In the genomic region with DNA sequence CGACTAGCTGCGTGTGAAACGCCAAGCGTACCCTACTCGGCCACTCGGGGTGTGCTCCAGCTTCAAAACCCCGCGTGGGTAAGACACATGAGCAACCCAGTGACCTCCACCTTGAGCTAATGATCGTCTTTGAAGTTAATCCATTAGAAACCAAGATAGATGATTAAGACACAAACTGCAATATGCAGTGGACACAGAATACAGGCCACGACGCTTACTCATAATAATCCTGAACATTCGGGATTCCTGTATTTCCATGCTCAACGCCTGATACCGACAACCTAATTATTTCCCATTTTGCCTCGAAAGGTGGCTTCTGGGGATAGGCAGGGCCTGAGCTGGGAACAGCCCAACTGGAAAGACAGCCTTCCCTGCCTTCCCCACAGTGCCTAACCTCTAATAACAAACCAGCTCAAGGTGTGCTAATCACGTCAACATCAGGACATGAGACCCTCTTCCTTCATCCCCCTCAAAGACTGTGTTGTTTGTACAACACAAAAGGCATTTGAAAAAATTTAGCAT, we compare ENCODE assay signal across 7 cellular contexts. TPM values are rescaled to one million over a fixed set of nuclear protein-coding genes. Genes with fewer than 3 reads are reported as not detected.
DNase-seq lines count a peak whose midpoint lies in the region; ATAC-seq and TF ChIP-seq lines count a peak whose summit lies in the region.

No MANE protein-coding gene starts in this region.

- intact Hi-C loops in right cardiac atrium (cut with DNase I), result loop anchor here in 1 of 4 donors (2.0 kb wide), 1 partner anchor 41 kb away; a partner anchor contains a TSS

- CTCF ChIA-PET in T-cell (lab: Charles Lee), result interaction anchor here (0.7 to 1.1 kb wide), 2 partner anchors 42 to 48 kb away, joined by 4 to 9 read pairs; a partner anchor contains a TSS

- POLR2A ChIA-PET in T-cell (lab: Charles Lee), result interaction anchor here (0.6 kb wide), 2 partner anchors 37 to 68 kb away, joined by 3 read pairs; no protein-coding TSS in a partner anchor

- peaks cover 6% of the 10 kb centered on the region for H3K4me1 ChIP-seq in right cardiac atrium (ENCODE audit: control insufficient read depth, insufficient read depth, low read length)
- peaks cover 7% of the 10 kb centered on the region for H3K4me1 ChIP-seq in smooth muscle cell (ENCODE audit: low read depth)

- no peak overlapping the region for H3K9ac ChIP-seq in smooth muscle cell (ENCODE audit: low read depth)

- H3K79me2 ChIP-seq in smooth muscle cell (ENCODE audit: low read depth), result peaks cover 16% of the 10 kb centered on the region

- H3K27ac ChIP-seq in right cardiac atrium (ENCODE audit: low read length) (no peak overlapping the region), smooth muscle cell (ENCODE audit: low read depth) (peak overlapping the region; percentile 64)

- H3K36me3 ChIP-seq in H7 (replicated peaks; ENCODE audit: control insufficient read depth, insufficient read depth, low read length) (peaks cover 2% of the 10 kb centered on the region), smooth muscle cell (ENCODE audit: low read depth) (peaks cover 7% of the 10 kb centered on the region)

- H3K4me1 Mint-ChIP-seq in T-cell, result peaks cover 16 to 18% (median 17%) of the 10 kb centered on the region in 3 donors

- DNase-seq in H7, result peak; percentile 63
- DNase-seq in T-cell, result no peak
- no peak for DNase-seq in right cardiac atrium
- DNase-seq in smooth muscle cell (lab: John Stamatoyannopoulos, UW; ENCODE audit: unreplicated experiment), result no peak
- no peak for DNase-seq in mesenteric fat pad (ENCODE audit: low spot score)
- no peak for DNase-seq in activated CD8-positive, alpha-beta memory T cell treated with anti-CD3 and anti-CD28 coated beads, Interleukin-2, amount 50 U/mL, for 48 hours
- no peak for DNase-seq in AG08395 (ENCODE audit: low spot score)

- ATAC-seq in T-cell (replicated peaks in 1 of 4), result no peak
- no peak for ATAC-seq in right cardiac atrium

- no peaks in the 10 kb centered on the region for H3K9me3 Mint-ChIP-seq in T-cell

- 19% methylated on average over 16 of the region's 16 CpGs for WGBS in right cardiac atrium
- 11% methylated on average over 16 of the region's 16 CpGs for WGBS in smooth muscle cell (ENCODE audit: low lambda C conversion rate)

- H3K27me3 ChIP-seq in H7 (ENCODE audit: control insufficient read depth, insufficient read depth, low read length), result no peaks in the 10 kb centered on the region; the same call in 1 of the 2 replicates
- H3K27me3 ChIP-seq in right cardiac atrium (ENCODE audit: control insufficient read depth, insufficient read depth), result no peaks in the 10 kb centered on the region
- H3K27me3 ChIP-seq in smooth muscle cell (ENCODE audit: low read depth), result no peaks in the 10 kb centered on the region

- no peaks in the 10 kb centered on the region for H3K9me3 ChIP-seq in right cardiac atrium (ENCODE audit: control insufficient read depth, low read length)
- H3K9me3 ChIP-seq in smooth muscle cell (replicated peaks; ENCODE audit: low read depth), result no peaks in the 10 kb centered on the region

- peaks cover 10% of the 10 kb centered on the region for H3F3A ChIP-seq in smooth muscle cell (ENCODE audit: low read depth)

- peaks cover 30% of the 10 kb centered on the region for H4K20me1 ChIP-seq in smooth muscle cell (ENCODE audit: low read depth)

- no peaks in the 10 kb centered on the region for H3K27me3 Mint-ChIP-seq in T-cell

- no peak for TF ChIP-seq CTCF in smooth muscle cell (IDR thresholded peaks at IDR 0.05; ENCODE audit: borderline replicate concordance, insufficient read depth, poor library complexity, severe bottlenecking)

- H3K4me3 ChIP-seq in H7 (ENCODE audit: insufficient read depth, low read depth, low read length), result peak overlapping the region; percentile 27
- H3K4me3 ChIP-seq in right cardiac atrium (ENCODE audit: low read length), result peak overlapping the region; percentile 90
- peak overlapping the region; percentile 55 for H3K4me3 ChIP-seq in smooth muscle cell

- H3K4me3 Mint-ChIP-seq in T-cell, result peak overlapping the region; percentile 75 to 84 (median 81)

- H3K36me3 Mint-ChIP-seq in T-cell, result peaks cover 10% of the 10 kb centered on the region

- peak overlapping the region; percentile 83 for H3K4me2 ChIP-seq in smooth muscle cell

- no peak overlapping the region for H2AFZ ChIP-seq in smooth muscle cell (ENCODE audit: low read depth)

- peak overlapping the region in 1 of 2 donors; percentile 50 for H3K27ac Mint-ChIP-seq in T-cell

RNA-seq across cellular contexts. Expression of a gene that starts 0.5 kb away (rescaled TPM):
- 49.2 and 69.0 TPM in 2 replicates for total RNA-seq in H7 (2014; rRNA removed; shearing (Covaris generic))
- 1 to 10 TPM; 2.1 to 6.7 (median 5.1) TPM for total RNA-seq in T-cell
- 10 to 100 TPM; 42.9 to 56.1 (median 46.0) TPM for total RNA-seq in right cardiac atrium
- polyA plus RNA-seq in right cardiac atrium, result 57.9 TPM
- total RNA-seq in smooth muscle cell, result 55.7 and 57.0 TPM in 2 replicates
- polyA plus RNA-seq in smooth muscle cell, result 78.9 and 81.3 TPM in 2 replicates
- total RNA-seq in mesenteric fat pad, result 61.3 TPM

RNA-seq across cellular contexts. Expression of a gene that starts 42.0 kb away (rescaled TPM):
- 50.3 and 73.6 TPM in 2 replicates for total RNA-seq in H7 (2014; rRNA removed; shearing (Covaris generic))
- total RNA-seq in T-cell (10 to 100 TPM; 32.4 to 62.7 (median 55.8) TPM), right cardiac atrium (10 to 100 TPM; 25.2 to 34.5 (median 31.5) TPM), smooth muscle cell (26.3 and 49.5 TPM in 2 replicates), mesenteric fat pad (56.3 TPM)
- polyA plus RNA-seq in right cardiac atrium (24.4 TPM), smooth muscle cell (60.9 and 63.6 TPM in 2 replicates)

Comparison
In these comparisons a context has a peak if more than half of its experiments do, and no peak if none do; other contexts are left out.
1. H3K4me3 ChIP-seq: peak in every context shown above with its lines; median percentile 90 in right cardiac atrium; 55 in smooth muscle cell; 27 in H7.